In genomic region chr2:120863173-120863545, GRCh38 we compare ENCODE assay signal across 1 cellular context.
TF ChIP-seq lines count a peak whose summit lies in the region.

No MANE protein-coding gene starts in this region.

TF ChIP-seq in K562, 482 proteins besides CTCF, POLR2A, EP300 and RAD21 (continued from another document):
- TF ChIP-seq, protein P1, sequence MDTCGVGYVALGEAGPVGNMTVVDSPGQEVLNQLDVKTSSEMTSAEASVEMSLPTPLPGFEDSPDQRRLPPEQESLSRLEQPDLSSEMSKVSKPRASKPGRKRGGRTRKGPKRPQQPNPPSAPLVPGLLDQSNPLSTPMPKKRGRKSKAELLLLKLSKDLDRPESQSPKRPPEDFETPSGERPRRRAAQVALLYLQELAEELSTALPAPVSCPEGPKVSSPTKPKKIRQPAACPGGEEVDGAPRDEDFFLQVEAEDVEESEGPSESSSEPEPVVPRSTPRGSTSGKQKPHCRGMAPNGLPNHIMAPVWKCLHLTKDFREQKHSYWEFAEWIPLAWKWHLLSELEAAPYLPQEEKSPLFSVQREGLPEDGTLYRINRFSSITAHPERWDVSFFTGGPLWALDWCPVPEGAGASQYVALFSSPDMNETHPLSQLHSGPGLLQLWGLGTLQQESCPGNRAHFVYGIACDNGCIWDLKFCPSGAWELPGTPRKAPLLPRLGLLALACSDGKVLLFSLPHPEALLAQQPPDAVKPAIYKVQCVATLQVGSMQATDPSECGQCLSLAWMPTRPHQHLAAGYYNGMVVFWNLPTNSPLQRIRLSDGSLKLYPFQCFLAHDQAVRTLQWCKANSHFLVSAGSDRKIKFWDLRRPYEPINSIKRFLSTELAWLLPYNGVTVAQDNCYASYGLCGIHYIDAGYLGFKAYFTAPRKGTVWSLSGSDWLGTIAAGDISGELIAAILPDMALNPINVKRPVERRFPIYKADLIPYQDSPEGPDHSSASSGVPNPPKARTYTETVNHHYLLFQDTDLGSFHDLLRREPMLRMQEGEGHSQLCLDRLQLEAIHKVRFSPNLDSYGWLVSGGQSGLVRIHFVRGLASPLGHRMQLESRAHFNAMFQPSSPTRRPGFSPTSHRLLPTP (IDR thresholded peaks at IDR 0.05; ENCODE audit: borderline replicate concordance, extremely low read depth, insufficient read length): no peak
- TF ChIP-seq, protein P2, sequence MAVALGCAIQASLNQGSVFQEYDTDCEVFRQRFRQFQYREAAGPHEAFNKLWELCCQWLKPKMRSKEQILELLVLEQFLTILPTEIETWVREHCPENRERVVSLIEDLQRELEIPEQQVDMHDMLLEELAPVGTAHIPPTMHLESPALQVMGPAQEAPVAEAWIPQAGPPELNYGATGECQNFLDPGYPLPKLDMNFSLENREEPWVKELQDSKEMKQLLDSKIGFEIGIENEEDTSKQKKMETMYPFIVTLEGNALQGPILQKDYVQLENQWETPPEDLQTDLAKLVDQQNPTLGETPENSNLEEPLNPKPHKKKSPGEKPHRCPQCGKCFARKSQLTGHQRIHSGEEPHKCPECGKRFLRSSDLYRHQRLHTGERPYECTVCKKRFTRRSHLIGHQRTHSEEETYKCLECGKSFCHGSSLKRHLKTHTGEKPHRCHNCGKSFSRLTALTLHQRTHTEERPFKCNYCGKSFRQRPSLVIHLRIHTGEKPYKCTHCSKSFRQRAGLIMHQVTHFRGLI (CRISPR knock-in tag; IDR thresholded peaks at IDR 0.05): no peak
